In the genomic region with DNA sequence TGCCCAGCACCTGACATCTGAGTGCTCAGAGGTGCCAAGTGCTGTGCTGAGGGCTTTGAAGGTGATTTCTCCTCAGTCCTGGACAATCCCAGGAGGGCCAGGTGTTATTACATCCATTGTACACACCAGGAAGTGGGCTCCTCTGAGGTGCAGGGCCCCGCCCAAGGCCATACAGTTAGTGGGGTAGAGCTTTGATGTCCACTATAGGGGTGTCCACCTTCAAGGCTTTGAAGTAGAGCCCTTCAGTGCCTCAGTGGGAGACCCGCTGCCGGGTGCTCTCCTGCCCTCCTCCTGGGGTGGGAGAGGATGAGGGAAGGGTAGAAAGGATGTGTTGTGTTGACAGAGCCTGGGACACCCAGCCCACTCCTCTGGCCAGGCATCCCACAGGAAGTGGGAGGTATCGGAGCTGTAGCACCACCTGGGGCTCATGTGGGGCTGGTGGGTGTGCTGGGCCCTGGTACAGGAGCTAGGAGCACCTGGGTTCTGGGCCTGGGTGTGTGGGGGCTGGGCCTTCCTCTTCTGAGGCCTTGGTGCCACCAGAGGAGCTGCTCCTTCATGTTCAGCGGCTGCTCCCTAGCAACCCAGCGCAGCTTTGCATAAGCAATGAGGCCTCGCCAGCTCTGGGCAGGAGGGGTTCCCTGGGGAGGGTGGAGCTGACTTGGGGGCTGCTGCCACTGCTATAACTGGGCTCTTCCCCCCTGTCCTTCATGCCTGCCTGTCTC, we compare ENCODE assay signal across 9 cellular contexts.
A peak's percentile ranks its signal among the peaks of the same experiment; 100 is the strongest.
DNase-seq lines count a peak whose midpoint lies in the region; ATAC-seq lines count a peak whose summit lies in the region.
"Had no signal": no experiment of that assay in that cellular context is flagged by ENCODE, and none has a peak within 500 bp of the region (broad histone marks: within the 10 kb centered on the region; RNA-seq: fewer than 3 reads in every experiment).

No MANE protein-coding gene starts in this region.

- peak; percentile 68 for DNase-seq in DMS 273 (lab: John Stamatoyannopoulos, UW; ENCODE audit: unreplicated experiment)
- no peak for DNase-seq in DMS 273 treated with DMSO at 0.1 percent for 48 hours (lab: John Stamatoyannopoulos, UW)
- DNase-seq in NCI-H82 treated with DMSO at 0.1 percent for 48 hours (lab: John Stamatoyannopoulos, UW; ENCODE audit: unreplicated experiment): peak; percentile 14
- no peak for DNase-seq in EL
- DNase-seq in OCI-M2 (lab: John Stamatoyannopoulos, UW; ENCODE audit: unreplicated experiment): no peak

- no peak for ATAC-seq in GM21447 (IDR thresholded peaks at IDR 0.05; ENCODE audit: unreplicated experiment)

- peak overlapping the region; percentile 39 for H3K27ac ChIP-seq in cingulate gyrus (ENCODE audit: low read depth, low read length)
- peak overlapping the region in 13 of 21 experiments; percentile 2 to 67 (median 43) for H3K27ac ChIP-seq in skin epidermis
- H3K27ac ChIP-seq: 22Rv1 had no signal

- no peak overlapping the region for H3K4me3 ChIP-seq in skin epidermis

Comparison
In these comparisons a context has a peak if more than half of its experiments do, and no peak if none do; other contexts are left out.
1. DNase-seq: peak in DMS 273 (single experiment) and NCI-H82 treated with DMSO at 0.1 percent for 48 hours (single experiment); none in DMS 273 treated with DMSO at 0.1 percent for 48 hours (single experiment), EL (single experiment) and OCI-M2 (single experiment).